In the genomic region with DNA sequence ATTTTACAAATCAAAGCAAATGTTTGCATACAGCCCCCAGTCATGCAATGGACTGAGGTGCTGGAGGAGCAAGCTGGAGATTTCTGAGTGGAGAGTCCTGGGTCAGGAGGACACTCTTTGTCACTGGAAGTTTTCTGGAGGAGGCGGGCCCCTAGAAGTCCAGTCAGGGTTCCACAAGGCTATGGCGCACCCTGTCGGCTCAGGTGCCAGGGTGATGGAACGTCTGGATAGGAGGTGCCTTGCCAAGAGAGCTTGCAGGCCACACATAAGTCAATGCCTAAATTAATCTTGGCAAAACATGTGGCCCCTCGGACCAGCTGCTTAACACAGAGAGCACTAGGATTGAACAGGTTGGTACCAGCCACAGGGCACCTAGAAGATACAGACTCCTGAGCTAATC, we compare ENCODE assay signal across 13 cellular contexts.
DNase-seq lines count a peak whose midpoint lies in the region; ATAC-seq and TF ChIP-seq lines count a peak whose summit lies in the region.
"Had no signal": no experiment of that assay in that cellular context is flagged by ENCODE, and none has a peak within 500 bp of the region (broad histone marks: within the 10 kb centered on the region; RNA-seq: fewer than 3 reads in every experiment).

No MANE protein-coding gene starts in this region.

- H3K27ac ChIP-seq in RWPE2 (ENCODE audit: poor library complexity, severe bottlenecking) (no peak overlapping the region), hepatocyte (no peak overlapping the region), stomach (no peak overlapping the region)
- H3K27ac ChIP-seq: GM23248, SJSA1 had no signal

- 58% methylated on average over 5 of the region's 5 CpGs for WGBS in hepatocyte (ENCODE audit: low lambda C conversion rate, missing lambda C conversion rate)
- WGBS in stomach, 5 donors: 58 to 78% (median 69%) methylated on average over 5 of the region's 5 CpGs

- H3K4me3 ChIP-seq in RWPE2 (ENCODE audit: severe bottlenecking) (no peak overlapping the region), hepatocyte (no peak overlapping the region), stomach (no peak overlapping the region)
- H3K4me3 ChIP-seq: GM23248, SJSA1 had no signal

- no peaks in the 10 kb centered on the region for H3K9me2 ChIP-seq in hepatocyte (replicated peaks; ENCODE audit: insufficient read depth)

- H3K4me1 ChIP-seq in RWPE2 (ENCODE audit: insufficient read depth, poor library complexity, severe bottlenecking): no peaks in the 10 kb centered on the region
- no peaks in the 10 kb centered on the region for H3K4me1 ChIP-seq in hepatocyte (ENCODE audit: insufficient read depth)
- no peaks in the 10 kb centered on the region for H3K4me1 ChIP-seq in stomach

- TF ChIP-seq CTCF in RWPE2 (IDR thresholded peaks at IDR 0.05; ENCODE audit: poor library complexity, severe bottlenecking) (no peak), hepatocyte (IDR thresholded peaks at IDR 0.05; ENCODE audit: poor library complexity) (no peak), chondrocyte (IDR thresholded peaks at IDR 0.05) (no peak), stomach (IDR thresholded peaks at IDR 0.05) (no peak)

- peaks cover 2% of the 10 kb centered on the region for H3K27me3 Mint-ChIP-seq in chondrocyte (ENCODE audit: low read depth)

- peak; percentile 50 for DNase-seq in Right ventricle myocardium superior
- no peak for DNase-seq in cardiac septum (ENCODE audit: low spot score)
- DNase-seq in RWPE2 (ENCODE audit: low spot score): no peak
- DNase-seq in hepatocyte (ENCODE audit: low spot score): peak; percentile 39
- DNase-seq in chondrocyte (ENCODE audit: low spot score): no peak
- DNase-seq in UCSD-AML1 (lab: John Stamatoyannopoulos, UW; ENCODE audit: unreplicated experiment): no peak
- no peak for DNase-seq in stomach
- DNase-seq: activated B cell treated with CpG ODN at 0.5 μM for 24 hours; cortex of kidney; GM23248; stimulated activated naive CD4-positive, alpha-beta T cell treated with Interleukin-2 at 50 U/mL for 16 hours had no signal

- no peak overlapping the region for H2AFZ ChIP-seq in hepatocyte
- H2AFZ ChIP-seq: GM23248 had no signal

- peaks cover 33% of the 10 kb centered on the region for H3K4me1 Mint-ChIP-seq in chondrocyte (ENCODE audit: low read depth)
- H3K4me1 Mint-ChIP-seq: activated B cell treated with CpG ODN at 0.5 μM for 24 hours had no signal

- TF ChIP-seq POLR2A in stomach (IDR thresholded peaks at IDR 0.05): no peak

- H3K27me3 ChIP-seq in RWPE2 (ENCODE audit: insufficient read depth, poor library complexity, severe bottlenecking) (no peaks in the 10 kb centered on the region), hepatocyte (no peaks in the 10 kb centered on the region), stomach (no peaks in the 10 kb centered on the region)
- H3K27me3 ChIP-seq: SJSA1 had no signal

- no peaks in the 10 kb centered on the region for H3K79me2 ChIP-seq in hepatocyte

- no peaks in the 10 kb centered on the region for H3K36me3 ChIP-seq in RWPE2 (ENCODE audit: low read depth)
- no peaks in the 10 kb centered on the region for H3K36me3 ChIP-seq in hepatocyte (replicated peaks; ENCODE audit: insufficient read depth, low read depth)
- H3K36me3 ChIP-seq in stomach: no peaks in the 10 kb centered on the region
- H3K36me3 ChIP-seq: SJSA1 had no signal

- no peak overlapping the region for H3K4me3 Mint-ChIP-seq in chondrocyte (ENCODE audit: unreplicated experiment)
- H3K4me3 Mint-ChIP-seq: activated B cell treated with CpG ODN at 0.5 μM for 24 hours had no signal

- ATAC-seq in Right ventricle myocardium superior (ENCODE audit: poor library complexity): peak; percentile 89
- peak; percentile 38; the same call in 2 of the 3 replicates for ATAC-seq in RWPE2 (ENCODE audit: low read depth)
- ATAC-seq in GM18511 (IDR thresholded peaks at IDR 0.05; ENCODE audit: unreplicated experiment): no peak

- H3K36me3 Mint-ChIP-seq in chondrocyte (ENCODE audit: low read depth): peaks cover 2% of the 10 kb centered on the region

- intact Hi-C loops in Right ventricle myocardium superior (cut with DNase I) (loop anchor here (10.0 kb wide), 2 partner anchors 174 to 354 kb away; partner anchors contain the start of gene CADM1), cardiac septum (cut with DNase I) (loop anchor here (10.0 kb wide), 1 partner anchor 344 kb away; no protein-coding TSS in a partner anchor), stomach (cut with DNase I; ENCODE audit: low total_unique reads) (no loop called here)

- no peak for TF ChIP-seq EP300 in stomach (IDR thresholded peaks at IDR 0.05)

- H3K9me3 ChIP-seq in RWPE2 (ENCODE audit: severe bottlenecking): no peaks in the 10 kb centered on the region
- no peaks in the 10 kb centered on the region for H3K9me3 ChIP-seq in hepatocyte (ENCODE audit: low read depth)
- no peaks in the 10 kb centered on the region for H3K9me3 ChIP-seq in stomach
- H3K9me3 ChIP-seq: SJSA1 had no signal

- no peak overlapping the region for H3K27ac Mint-ChIP-seq in chondrocyte (ENCODE audit: unreplicated experiment)
- H3K27ac Mint-ChIP-seq: activated B cell treated with CpG ODN at 0.5 μM for 24 hours had no signal

- no peak overlapping the region for H3K4me2 ChIP-seq in hepatocyte

- H3K9me3 Mint-ChIP-seq in chondrocyte (ENCODE audit: low read depth): no peaks in the 10 kb centered on the region

- H4K20me1 ChIP-seq in hepatocyte (ENCODE audit: insufficient read depth, poor library complexity, severe bottlenecking): no peaks in the 10 kb centered on the region

Comparison
In these comparisons a context has a peak if more than half of its experiments do, and no peak if none do; other contexts are left out.
1. DNase-seq: peak in Right ventricle myocardium superior (single experiment) and hepatocyte (single experiment); none in cardiac septum (single experiment), RWPE2 (single experiment), chondrocyte (single experiment), UCSD-AML1 (single experiment) and stomach (single experiment).